Comparison of ENCODE assay signal across 16 cellular contexts in the genomic region with DNA sequence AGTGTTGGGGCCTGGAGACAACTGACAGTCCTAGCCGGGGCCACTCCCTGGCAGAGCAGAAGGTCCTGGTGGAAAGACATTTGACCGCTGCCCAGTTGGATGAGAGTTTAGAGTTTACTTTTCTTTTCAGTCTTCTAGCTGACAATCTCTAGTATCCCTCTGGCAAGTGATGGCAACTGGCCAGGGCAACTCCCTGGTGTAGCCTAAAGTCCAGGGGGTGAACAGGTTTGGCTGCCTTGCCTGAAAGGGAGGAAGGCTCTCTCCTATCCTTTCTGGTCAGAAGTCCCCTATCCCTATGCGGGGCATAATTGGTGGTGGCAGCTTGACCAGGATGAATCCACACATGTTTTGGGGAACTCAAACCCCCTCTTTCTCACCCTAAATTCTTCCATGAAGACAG. TPM values are rescaled to one million over a fixed set of nuclear protein-coding genes. Genes with fewer than 3 reads are reported as not detected.
DNase-seq lines count a peak whose midpoint lies in the region; ATAC-seq and TF ChIP-seq lines count a peak whose summit lies in the region.
"Had no signal": no experiment of that assay in that cellular context is flagged by ENCODE, and none has a peak within 500 bp of the region (broad histone marks: within the 10 kb centered on the region; RNA-seq: fewer than 3 reads in every experiment).

No MANE protein-coding gene starts in this region.

- intact Hi-C loops in PC-3 (cut with micrococcal nuclease) = no loop called here
- intact Hi-C loops in mucosa of descending colon (cut with DNase I, micrococcal nuclease) = no loop called here

- no peaks in the 10 kb centered on the region for H3F3A ChIP-seq in PC-3 (ENCODE audit: low read length, unreplicated experiment)

- H3K36me3 Mint-ChIP-seq in T-helper 17 cell (ENCODE audit: low read depth) = peaks cover 4% of the 10 kb centered on the region
- H3K36me3 Mint-ChIP-seq in stimulated activated memory B cell treated with anti-CD40 and anti-IgM and Interleukin-4, amounts not matched to agents 10 μg/mL and 1 μg/mL and 100 μg/mL, for 72 hours = no peaks in the 10 kb centered on the region
- H3K36me3 Mint-ChIP-seq: CD14-positive monocyte; CD8-positive, alpha-beta T cell had no signal

- no peaks in the 10 kb centered on the region for H4K20me1 ChIP-seq in PC-3 (ENCODE audit: low read length)

- H3K4me1 ChIP-seq in PC-3 (ENCODE audit: insufficient read depth, low read length) (peaks cover 28% of the 10 kb centered on the region), mucosa of descending colon (ENCODE audit: low read depth) (no peaks in the 10 kb centered on the region)
- H3K4me1 ChIP-seq: A549 had no signal

- H3K9ac ChIP-seq in PC-3 (ENCODE audit: low read length) = no peak overlapping the region

- H3K4me3 ChIP-seq in PC-3 (ENCODE audit: low read length) = no peak overlapping the region
- no peak overlapping the region for H3K4me3 ChIP-seq in mucosa of descending colon
- H3K4me3 ChIP-seq: A549 had no signal

- no peaks in the 10 kb centered on the region for H3K9me3 ChIP-seq in PC-3 (ENCODE audit: low read length)
- H3K9me3 ChIP-seq in T-helper 17 cell (ENCODE audit: control insufficient read depth, low read length, poor library complexity, severe bottlenecking) = no peaks in the 10 kb centered on the region
- no peaks in the 10 kb centered on the region for H3K9me3 ChIP-seq in mucosa of descending colon
- H3K9me3 ChIP-seq: A549 had no signal

- peak overlapping the region; percentile 4 for H3K27ac Mint-ChIP-seq in T-helper 17 cell
- no peak overlapping the region for H3K27ac Mint-ChIP-seq in stimulated activated memory B cell treated with anti-CD40 and anti-IgM and Interleukin-4, amounts not matched to agents 10 μg/mL and 1 μg/mL and 100 μg/mL, for 72 hours
- H3K27ac Mint-ChIP-seq: CD14-positive monocyte; CD8-positive, alpha-beta T cell; H9 had no signal

- no peaks in the 10 kb centered on the region for H3K9me3 Mint-ChIP-seq in stimulated activated memory B cell treated with anti-CD40 and anti-IgM and Interleukin-4, amounts not matched to agents 10 μg/mL and 1 μg/mL and 100 μg/mL, for 72 hours
- H3K9me3 Mint-ChIP-seq: CD8-positive, alpha-beta T cell; H9 had no signal

- no peaks in the 10 kb centered on the region for H3K9me2 ChIP-seq in PC-3 (replicated peaks; ENCODE audit: low read length)

- no peaks in the 10 kb centered on the region for H3K79me2 ChIP-seq in PC-3 (ENCODE audit: low read length)

- no peaks in the 10 kb centered on the region for H3K4me1 Mint-ChIP-seq in T-helper 17 cell
- no peaks in the 10 kb centered on the region for H3K4me1 Mint-ChIP-seq in stimulated activated memory B cell treated with anti-CD40 and anti-IgM and Interleukin-4, amounts not matched to agents 10 μg/mL and 1 μg/mL and 100 μg/mL, for 72 hours
- H3K4me1 Mint-ChIP-seq: CD14-positive monocyte had no signal

- no TSS peak for BruUV-seq in PC-3 (replicated peaks; lab: Mats Ljungman, UMichigan)

- H2AFZ ChIP-seq in PC-3 (ENCODE audit: low read length) = no peak overlapping the region

- H3K36me3 ChIP-seq in PC-3 (ENCODE audit: low read depth, low read length) (no peaks in the 10 kb centered on the region), mucosa of descending colon (ENCODE audit: low read depth) (no peaks in the 10 kb centered on the region)

- H3K27ac ChIP-seq in PC-3 (ENCODE audit: low read length) = no peak overlapping the region
- H3K27ac ChIP-seq: A549 had no signal

- CTCF ChIA-PET in PC-3 (lab: Charles Lee) = no interaction called here

- DNase-seq in PC-3 = peak; percentile 52
- DNase-seq in T-helper 17 cell = no peak
- peak in 2 of 3 donors; percentile 41 to 59 for DNase-seq in mucosa of descending colon
- no peak for DNase-seq in AML-193 (lab: John Stamatoyannopoulos, UW)
- DNase-seq in NCI-H1092 (lab: John Stamatoyannopoulos, UW) = no peak
- DNase-seq in epidermal melanocyte (ENCODE audit: insufficient read length, low spot score) = no peak
- no peak for DNase-seq in occipital lobe (lab: John Stamatoyannopoulos, UW)
- DNase-seq: CD8-positive, alpha-beta T cell; COR-L47; DMS53; GF-D8; GOT3; H9 had no signal

- no peak overlapping the region for H3K4me2 ChIP-seq in PC-3 (ENCODE audit: low read length)
- H3K4me2 ChIP-seq: A549 had no signal

- H3K4me3 Mint-ChIP-seq in T-helper 17 cell = no peak overlapping the region
- H3K4me3 Mint-ChIP-seq in stimulated activated memory B cell treated with anti-CD40 and anti-IgM and Interleukin-4, amounts not matched to agents 10 μg/mL and 1 μg/mL and 100 μg/mL, for 72 hours = no peak overlapping the region
- H3K4me3 Mint-ChIP-seq: CD14-positive monocyte; CD8-positive, alpha-beta T cell; H9 had no signal

- ATAC-seq in PC-3 = no peak
- no peak for ATAC-seq in T-helper 17 cell
- peak; percentile 70 for ATAC-seq in mucosa of descending colon
- peak; percentile 24 for ATAC-seq in stimulated activated memory B cell treated with anti-CD40 and anti-IgM and Interleukin-4, amounts not matched to agents 10 μg/mL and 1 μg/mL and 100 μg/mL, for 72 hours
- ATAC-seq: A549; CD8-positive, alpha-beta T cell had no signal

- TF ChIP-seq CTCF in PC-3 (conservative IDR thresholded peaks at IDR 0.05; ENCODE audit: low read depth, low read length) (no peak), mucosa of descending colon (IDR thresholded peaks at IDR 0.05) (no peak)

- POLR2A ChIA-PET in PC-3 (lab: Charles Lee; ENCODE audit: unreplicated experiment) = no interaction called here

- H3K27me3 ChIP-seq in PC-3 (ENCODE audit: low read length) = no peaks in the 10 kb centered on the region

- peaks cover 85% of the 10 kb centered on the region for H3K27me3 Mint-ChIP-seq in T-helper 17 cell
- peaks cover 54% of the 10 kb centered on the region for H3K27me3 Mint-ChIP-seq in stimulated activated memory B cell treated with anti-CD40 and anti-IgM and Interleukin-4, amounts not matched to agents 10 μg/mL and 1 μg/mL and 100 μg/mL, for 72 hours

RNA-seq across cellular contexts. Expression of a gene that starts 16.8 kb away (rescaled TPM):
- total RNA-seq in PC-3 (2014; rRNA removed) (29.5 and 32.6 TPM in 2 replicates), T-helper 17 cell (10 to 100 TPM; 10.1 to 11.3 TPM), mucosa of descending colon (10 to 100 TPM in 1 of 3 donors, 1 to 10 TPM in 2; 7.2 to 13.6 (median 8.4) TPM), occipital lobe (18.9 TPM)

RNA-seq across cellular contexts. Expression of a gene that starts 48.2 kb away (rescaled TPM):
- total RNA-seq in PC-3 (2014; rRNA removed) (18.5 and 26.6 TPM in 2 replicates), T-helper 17 cell (10 to 100 TPM; 17.5 to 18.0 TPM), mucosa of descending colon (10 to 100 TPM in 1 of 3 donors, 1 to 10 TPM in 2; 4.0 to 10.3 (median 8.5) TPM), occipital lobe (4.2 TPM)

RNA-seq across cellular contexts. Expression of a gene that starts 54.9 kb away (rescaled TPM):
- total RNA-seq in PC-3 (2014; rRNA removed) = 10.4 and 10.8 TPM in 2 replicates
- total RNA-seq in T-helper 17 cell = 10 to 100 TPM in 1 of 2 donors, 1 to 10 TPM in 1; 3.5 to 30.5 TPM
- 10 to 100 TPM in 1 of 3 donors, 1 to 10 TPM in 2; 7.7 to 11.5 (median 8.4) TPM for total RNA-seq in mucosa of descending colon
- total RNA-seq in occipital lobe = 3.7 TPM

Comparison
In these comparisons a context has a peak if more than half of its experiments do, and no peak if none do; other contexts are left out.
1. ATAC-seq: peak in mucosa of descending colon (single experiment) and stimulated activated memory B cell treated with anti-CD40 and anti-IgM and Interleukin-4, amounts not matched to agents 10 μg/mL and 1 μg/mL and 100 μg/mL, for 72 hours (single experiment); none in PC-3 (single experiment) and T-helper 17 cell (single experiment).
2. DNase-seq: peak in PC-3 (single experiment) and mucosa of descending colon (2 of 3); none in T-helper 17 cell (0 of 3), AML-193 (0 of 2), NCI-H1092 (single experiment), epidermal melanocyte (single experiment) and occipital lobe (single experiment).